In the genomic region with DNA sequence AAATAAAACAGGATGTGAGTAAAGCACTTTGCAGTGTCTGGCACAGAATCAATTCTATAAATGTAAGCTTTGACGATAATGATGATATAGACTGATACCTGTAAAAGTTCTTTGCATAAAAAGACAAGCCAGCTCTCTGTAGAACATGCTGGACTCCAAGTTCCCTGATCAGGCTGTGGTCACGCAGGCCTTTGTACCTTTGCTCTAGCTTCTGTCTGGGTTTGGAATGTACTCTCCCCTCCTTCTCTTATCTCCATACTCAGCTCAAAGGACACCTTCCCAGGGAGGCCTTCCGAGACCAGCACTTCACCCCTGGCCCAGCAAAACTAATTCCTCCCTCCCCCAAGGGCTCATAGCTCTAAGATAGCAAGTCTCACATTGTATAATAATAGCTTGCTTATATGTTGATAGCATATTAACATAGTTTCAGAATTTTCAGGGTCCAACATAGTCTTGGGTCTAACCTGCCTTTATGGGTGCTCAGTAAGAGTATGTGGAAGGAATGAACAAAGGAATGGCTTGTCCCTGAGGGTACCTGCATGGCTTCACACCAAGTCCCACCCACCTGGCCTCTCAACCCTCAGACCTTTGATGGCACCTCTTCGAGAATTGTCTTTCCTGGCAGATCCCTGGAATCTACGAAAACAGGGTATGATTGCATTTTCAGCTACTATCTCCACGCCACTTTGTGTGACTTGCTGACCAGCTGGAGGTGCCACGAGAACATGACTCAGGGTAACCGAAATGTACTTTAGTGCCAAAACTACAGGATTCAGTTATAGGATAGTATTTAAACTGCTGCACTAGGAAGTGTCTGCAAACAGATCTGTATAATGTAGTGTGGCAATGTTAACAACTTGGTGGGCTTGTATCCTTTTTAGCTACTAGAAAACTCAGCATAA, we compare ENCODE assay signal across 11 cellular contexts. TPM values are rescaled to one million over a fixed set of nuclear protein-coding genes. Genes with fewer than 3 reads are reported as not detected.
DNase-seq lines count a peak whose midpoint lies in the region; FAIRE-seq and TF ChIP-seq lines count a peak whose summit lies in the region.
"Had no signal": no experiment of that assay in that cellular context is flagged by ENCODE, and none has a peak within 500 bp of the region (broad histone marks: within the 10 kb centered on the region; RNA-seq: fewer than 3 reads in every experiment).

No MANE protein-coding gene starts in this region.

- H3K36me3 ChIP-seq in esophagus muscularis mucosa: no peaks in the 10 kb centered on the region
- H3K36me3 ChIP-seq in muscle layer of duodenum (ENCODE audit: control insufficient read depth in 1 of 2, insufficient read depth in 2 of 2, low read length in 2 of 2): no peaks in the 10 kb centered on the region
- H3K36me3 ChIP-seq: tibial nerve had no signal

- H3K27me3 ChIP-seq in esophagus muscularis mucosa (no peaks in the 10 kb centered on the region), muscle layer of duodenum (ENCODE audit: low read depth, low read length) (no peaks in the 10 kb centered on the region)

- H3K4me3 ChIP-seq in esophagus muscularis mucosa (no peak overlapping the region), muscle layer of duodenum (ENCODE audit: low read depth in 1 of 2, low read length in 2 of 2) (no peak overlapping the region)
- H3K4me3 ChIP-seq: tibial nerve had no signal

- DNase-seq in AG20443 (ENCODE audit: low spot score): peak; percentile 72
- peak; percentile 66 for DNase-seq in RPMI7951 (ENCODE audit: low read depth)
- no peak for DNase-seq in esophagus muscularis mucosa (ENCODE audit: extremely low spot score)
- DNase-seq in DMS114 treated with DMSO at 0.1 percent for 48 hours (lab: John Stamatoyannopoulos, UW; ENCODE audit: unreplicated experiment): no peak
- DNase-seq in GM12892 (ENCODE audit: insufficient read length): no peak
- no peak for DNase-seq in midbrain (lab: John Stamatoyannopoulos, UW)
- no peak for DNase-seq in HuH-7 (ENCODE audit: low spot score)
- DNase-seq: activated CD4-positive, alpha-beta memory T cell treated with anti-CD3 and anti-CD28 coated beads for 36 hours; cerebellar nuclear complex had no signal

- H3K4me1 ChIP-seq in esophagus muscularis mucosa (peaks cover 23 to 61% (median 52%) of the 10 kb centered on the region in 4 donors), muscle layer of duodenum (ENCODE audit: control insufficient read depth in 1 of 2, insufficient read depth in 2 of 2, low read length in 2 of 2) (peaks cover 6 to 8% of the 10 kb centered on the region in 2 donors)

- WGBS in esophagus muscularis mucosa: 62% methylated on average over 8 of the region's 8 CpGs

- FAIRE-seq in GM12892 (lab: Jason Lieb, UNC): no peak

- peak; percentile 18 to 50 (median 20) for TF ChIP-seq CTCF in esophagus muscularis mucosa (IDR thresholded peaks at IDR 0.05)

- H3K27ac ChIP-seq in esophagus muscularis mucosa (replicated peaks in 1 of 4) (peak overlapping the region; percentile 21 to 95 (median 66)), muscle layer of duodenum (ENCODE audit: low read length) (peak overlapping the region; percentile 20)
- H3K27ac ChIP-seq: tibial nerve had no signal

- H3K9me3 ChIP-seq in esophagus muscularis mucosa: no peaks in the 10 kb centered on the region
- H3K9me3 ChIP-seq in muscle layer of duodenum (ENCODE audit: control insufficient read depth in 1 of 2, low read length in 2 of 2): no peaks in the 10 kb centered on the region
- H3K9me3 ChIP-seq: tibial nerve had no signal

- TF ChIP-seq EP300 in esophagus muscularis mucosa (IDR thresholded peaks at IDR 0.05): no peak

- TF ChIP-seq POLR2A in esophagus muscularis mucosa (IDR thresholded peaks at IDR 0.05; ENCODE audit: low read depth): no peak
- TF ChIP-seq POLR2A in GM12892 (IDR thresholded peaks at IDR 0.05; ENCODE audit: low read depth, low read length): no peak

- intact Hi-C loops in esophagus muscularis mucosa (cut with DNase I): no loop called here

RNA-seq across cellular contexts. Expression of a gene that starts 41.7 kb away (rescaled TPM):
- total RNA-seq in RPMI7951 (2014; rRNA removed; shearing (Covaris generic)): 7.7 and 8.2 TPM in 2 replicates
- 100 to 1,000 TPM in 1 of 4 donors, 10 to 100 TPM in 3; 26.0 to 176 (median 26.5) TPM for total RNA-seq in esophagus muscularis mucosa
- polyA plus RNA-seq in GM12892 (2012; ENCODE audit: missing spikeins): 8.3 TPM

Comparison
In these comparisons a context has a peak if more than half of its experiments do, and no peak if none do; other contexts are left out.
1. DNase-seq: peak in AG20443 (single experiment) and RPMI7951 (single experiment); none in esophagus muscularis mucosa (single experiment), DMS114 treated with DMSO at 0.1 percent for 48 hours (single experiment), GM12892 (single experiment), midbrain (single experiment) and HuH-7 (single experiment).